Comparison of ENCODE assay signal across 1 cellular context in genomic region chr1:3403011-3403345, GRCh38.
TF ChIP-seq lines count a peak whose summit lies in the region.

No MANE protein-coding gene starts in this region.

TF ChIP-seq in HEK293, 187 proteins besides CTCF, POLR2A, EP300 and RAD21 (continued from another document):
- TF ChIP-seq ZNF510 (tag by site-specific recombination; IDR thresholded peaks at IDR 0.05; ENCODE audit: insufficient replicate concordance) (no peak), ZNF211 (tag by site-specific recombination; IDR thresholded peaks at IDR 0.05; ENCODE audit: low read depth) (no peak), ZNF654 (tag by site-specific recombination; IDR thresholded peaks at IDR 0.05; ENCODE audit: low read depth) (no peak), ZNF530 (tag by site-specific recombination; IDR thresholded peaks at IDR 0.05; ENCODE audit: low read depth) (no peak), ZSCAN5A (tag by site-specific recombination; IDR thresholded peaks at IDR 0.05) (no peak), ZNF514 (tag by site-specific recombination; IDR thresholded peaks at IDR 0.05) (no peak), ZFP41 (tag by site-specific recombination; IDR thresholded peaks at IDR 0.05; ENCODE audit: borderline replicate concordance) (no peak), ZFP69B (tag by site-specific recombination; IDR thresholded peaks at IDR 0.05) (no peak), ZBTB17 (tag by site-specific recombination; IDR thresholded peaks at IDR 0.05) (no peak), SCRT1 (tag by site-specific recombination; IDR thresholded peaks at IDR 0.05; ENCODE audit: borderline replicate concordance) (peak; percentile 92), ZNF544 (tag by site-specific recombination; IDR thresholded peaks at IDR 0.05) (no peak), WT1 (tag by site-specific recombination; IDR thresholded peaks at IDR 0.05) (peak; percentile 93), ZSCAN16 (tag by site-specific recombination; IDR thresholded peaks at IDR 0.05) (no peak), BCL6B (tag by site-specific recombination; IDR thresholded peaks at IDR 0.05) (no peak), ZNF548 (tag by site-specific recombination; IDR thresholded peaks at IDR 0.05) (no peak), ZNF16 (tag by site-specific recombination; IDR thresholded peaks at IDR 0.05; ENCODE audit: low read depth) (no peak), ZNF837 (tag by site-specific recombination; IDR thresholded peaks at IDR 0.05) (no peak), ZNF398 (tag by site-specific recombination; IDR thresholded peaks at IDR 0.05) (peak; percentile 86), ZNF311 (tag by site-specific recombination; IDR thresholded peaks at IDR 0.05; ENCODE audit: borderline replicate concordance) (no peak), KLF9 (tag by site-specific recombination; IDR thresholded peaks at IDR 0.05; ENCODE audit: low read depth) (no peak; the same call in 1 of the 2 replicates), ZNF174 (tag by site-specific recombination; IDR thresholded peaks at IDR 0.05) (no peak), SP2 (tag by site-specific recombination; IDR thresholded peaks at IDR 0.05) (peak; percentile 16; the same call in 1 of the 2 replicates), ZNF433 (tag by site-specific recombination; IDR thresholded peaks at IDR 0.05; ENCODE audit: low read depth) (no peak), ZNF48 (tag by site-specific recombination; IDR thresholded peaks at IDR 0.05) (no peak), SCRT2 (tag by site-specific recombination; IDR thresholded peaks at IDR 0.05) (peak; percentile 83), ZNF610 (tag by site-specific recombination; IDR thresholded peaks at IDR 0.05; ENCODE audit: borderline replicate concordance) (no peak), ZNF423 (tag by site-specific recombination; IDR thresholded peaks at IDR 0.05) (peak; percentile 74)
- TF ChIP-seq, protein P1, sequence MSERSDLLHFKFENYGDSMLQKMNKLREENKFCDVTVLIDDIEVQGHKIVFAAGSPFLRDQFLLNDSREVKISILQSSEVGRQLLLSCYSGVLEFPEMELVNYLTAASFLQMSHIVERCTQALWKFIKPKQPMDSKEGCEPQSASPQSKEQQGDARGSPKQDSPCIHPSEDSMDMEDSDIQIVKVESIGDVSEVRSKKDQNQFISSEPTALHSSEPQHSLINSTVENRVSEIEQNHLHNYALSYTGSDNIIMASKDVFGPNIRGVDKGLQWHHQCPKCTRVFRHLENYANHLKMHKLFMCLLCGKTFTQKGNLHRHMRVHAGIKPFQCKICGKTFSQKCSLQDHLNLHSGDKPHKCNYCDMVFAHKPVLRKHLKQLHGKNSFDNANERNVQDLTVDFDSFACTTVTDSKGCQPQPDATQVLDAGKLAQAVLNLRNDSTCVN (tag by site-specific recombination; optimal IDR thresholded peaks at IDR 0.05), result no peak
TF ChIP-seq in HEK293: peak in this region for 10.
